13 cellular contexts compared by ENCODE assay signal in the genomic region with DNA sequence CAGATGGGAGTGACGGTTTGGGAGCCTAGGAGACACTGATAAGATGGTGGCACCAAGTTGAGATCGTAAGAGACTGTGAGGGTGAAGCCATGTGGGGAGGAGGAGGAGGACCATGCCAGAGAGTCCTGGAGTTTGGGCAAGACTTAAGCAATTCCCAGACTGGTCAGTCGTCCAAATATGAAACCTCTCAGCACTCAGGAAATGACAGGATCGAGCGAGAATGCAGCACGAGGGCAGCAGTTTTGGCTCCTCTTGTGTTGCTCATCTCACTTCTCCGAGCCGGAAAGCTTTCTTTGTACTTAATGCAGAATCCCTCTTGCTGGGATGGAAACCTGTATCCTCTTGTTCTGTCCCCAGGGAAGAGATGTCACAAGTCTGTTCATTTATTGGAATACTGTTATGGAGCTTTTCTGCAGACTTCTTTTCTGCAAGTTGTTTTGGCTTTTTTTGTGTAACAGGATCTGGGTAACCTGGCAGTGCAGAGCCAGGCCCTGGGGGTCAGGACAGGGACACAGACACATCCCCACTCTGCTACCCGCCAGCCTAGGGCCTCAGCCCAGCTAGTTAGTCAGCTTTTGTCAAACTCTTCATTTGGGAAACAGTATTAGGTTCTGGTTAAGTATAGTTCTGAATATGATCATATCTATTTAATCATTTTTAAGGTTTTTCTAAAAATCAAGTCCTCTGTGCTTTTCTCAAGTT. TPM values are rescaled to one million over a fixed set of nuclear protein-coding genes. Genes with fewer than 3 reads are reported as not detected.
DNase-seq lines count a peak whose midpoint lies in the region; ATAC-seq, FAIRE-seq and TF ChIP-seq lines count a peak whose summit lies in the region.
"Had no signal": no experiment of that assay in that cellular context is flagged by ENCODE, and none has a peak within 500 bp of the region (broad histone marks: within the 10 kb centered on the region; RNA-seq: fewer than 3 reads in every experiment).

No MANE protein-coding gene starts in this region.

- 23% methylated on average over 9 of the region's 9 CpGs for WGBS in SK-N-SH (ENCODE audit: low lambda C conversion rate)

- H3K27me3 Mint-ChIP-seq in activated CD4-positive, alpha-beta memory T cell treated with anti-CD3 and anti-CD28 coated beads for 36 hours = peaks cover 13% of the 10 kb centered on the region

- no peak overlapping the region for H3K4me3 Mint-ChIP-seq in activated CD4-positive, alpha-beta memory T cell treated with anti-CD3 and anti-CD28 coated beads for 36 hours

- no peak for TF ChIP-seq EP300 in SK-N-SH (IDR thresholded peaks at IDR 0.05; ENCODE audit: borderline replicate concordance in 1 of 2, low read depth in 1 of 2, low read length in 1 of 2)

- H3K9ac ChIP-seq in SK-N-SH (no peak overlapping the region), skeletal muscle satellite cell (ENCODE audit: low read depth, low read length) (peak overlapping the region; percentile 51)

- H3K4me3 ChIP-seq in SK-N-SH (ENCODE audit: low read depth in 2 of 2, low read length in 1 of 2) (no peak overlapping the region), skeletal muscle satellite cell (ENCODE audit: low read length) (peak overlapping the region; percentile 33)

- TF ChIP-seq CTCF in SK-N-SH (IDR thresholded peaks at IDR 0.05) = no peak

- H3K79me2 ChIP-seq in SK-N-SH (ENCODE audit: insufficient read depth) = no peaks in the 10 kb centered on the region

- H3K27ac Mint-ChIP-seq in activated CD4-positive, alpha-beta memory T cell treated with anti-CD3 and anti-CD28 coated beads for 36 hours = no peak overlapping the region

- POLR2A ChIA-PET in SK-N-SH (lab: Yijun Ruan, JAX) = no interaction called here
- POLR2A ChIA-PET in activated CD4-positive, alpha-beta memory T cell treated with anti-CD3 and anti-CD28 coated beads for 36 hours (lab: Charles Lee) = no interaction called here

- no peaks in the 10 kb centered on the region for H3K36me3 ChIP-seq in SK-N-SH (replicated peaks in 1 of 2; ENCODE audit: control insufficient read depth in 1 of 2, insufficient read depth in 2 of 2, low read length in 1 of 2)
- H3K36me3 ChIP-seq in skeletal muscle satellite cell (ENCODE audit: insufficient read depth, low read length) = no peaks in the 10 kb centered on the region

- H2AFZ ChIP-seq in SK-N-SH (ENCODE audit: low read depth) = peak overlapping the region; percentile 29; the same call in 1 of the 2 replicates

- H3K4me1 ChIP-seq in SK-N-SH (ENCODE audit: control insufficient read depth in 1 of 2, insufficient read depth in 2 of 2, low read depth in 1 of 2, low read length in 1 of 2) (no peaks in the 10 kb centered on the region), skeletal muscle satellite cell (ENCODE audit: control insufficient read depth, insufficient read depth, low read length) (peaks cover 15% of the 10 kb centered on the region)

- H3K9me3 ChIP-seq in SK-N-SH (no peaks in the 10 kb centered on the region), skeletal muscle satellite cell (replicated peaks; ENCODE audit: low read length) (no peaks in the 10 kb centered on the region)

- H4K20me1 ChIP-seq in SK-N-SH (ENCODE audit: insufficient read depth) = no peaks in the 10 kb centered on the region

- H3K9me2 ChIP-seq in SK-N-SH = no peaks in the 10 kb centered on the region

- H3K4me2 ChIP-seq in SK-N-SH = peak overlapping the region; percentile 37; the same call in 1 of the 2 replicates
- peak overlapping the region; percentile 68 for H3K4me2 ChIP-seq in skeletal muscle satellite cell (ENCODE audit: low read length)

- TF ChIP-seq RAD21 in SK-N-SH (IDR thresholded peaks at IDR 0.05; ENCODE audit: low read length) = no peak

- FAIRE-seq in GM19239 (lab: Jason Lieb, UNC) = no peak

- CTCF ChIA-PET in SK-N-SH (lab: Yijun Ruan, JAX) = interaction anchor here (1.0 to 1.8 kb wide), 6 partner anchors 11 to 517 kb away, joined by 3 to 8 read pairs (median 5); no protein-coding TSS in a partner anchor
- CTCF ChIA-PET in activated CD4-positive, alpha-beta memory T cell treated with anti-CD3 and anti-CD28 coated beads for 36 hours (lab: Charles Lee) = no interaction called here

- no peak for ATAC-seq in GM21723 (IDR thresholded peaks at IDR 0.05; ENCODE audit: unreplicated experiment)

- no peaks in the 10 kb centered on the region for H3K9me3 Mint-ChIP-seq in activated CD4-positive, alpha-beta memory T cell treated with anti-CD3 and anti-CD28 coated beads for 36 hours

- no peaks in the 10 kb centered on the region for H3K36me3 Mint-ChIP-seq in activated CD4-positive, alpha-beta memory T cell treated with anti-CD3 and anti-CD28 coated beads for 36 hours

- no peaks in the 10 kb centered on the region for H3K4me1 Mint-ChIP-seq in activated CD4-positive, alpha-beta memory T cell treated with anti-CD3 and anti-CD28 coated beads for 36 hours (ENCODE audit: low read depth)

- H3K27ac ChIP-seq in SK-N-SH (ENCODE audit: low read depth in 2 of 2, low read length in 1 of 2) = peak overlapping the region in 1 of 2 experiments; percentile 38; a peak in 2 of 4 replicates

- intact Hi-C loops in activated CD4-positive, alpha-beta memory T cell treated with anti-CD3 and anti-CD28 coated beads for 36 hours (cut with micrococcal nuclease) = no loop called here

- peak; percentile 92 for DNase-seq in GM04504 (ENCODE audit: low read depth)
- no peak for DNase-seq in SK-N-SH
- peak; percentile 63 for DNase-seq in fibroblast of the conjunctiva (ENCODE audit: low read depth)
- DNase-seq in NCI-H1694 (lab: John Stamatoyannopoulos, UW) = no peak
- DNase-seq in GM19239 (ENCODE audit: insufficient read length, low spot score) = no peak
- DNase-seq in activated CD4-positive, alpha-beta memory T cell treated with anti-CD3 and anti-CD28 coated beads for 36 hours = no peak
- DNase-seq: activated CD4-positive, alpha-beta T cell treated with anti-CD3 and anti-CD28 coated beads, Interleukin-2, amount 50 U/mL, for 1 hour; activated gamma-delta T cell treated with Interleukin-2 at 50 U/mL for 16 hours; NCI-H1092 treated with DMSO at 0.1 percent for 48 hours; NCI-H82; T-helper 1 cell had no signal

- no peaks in the 10 kb centered on the region; the same call in 1 of the 2 replicates for H3K27me3 ChIP-seq in SK-N-SH (ENCODE audit: insufficient read depth)
- no peaks in the 10 kb centered on the region for H3K27me3 ChIP-seq in skeletal muscle satellite cell (ENCODE audit: control insufficient read depth, insufficient read depth, low read length)

- H3F3A ChIP-seq in SK-N-SH (replicated peaks; ENCODE audit: insufficient read depth) = no peaks in the 10 kb centered on the region

TF ChIP-seq in SK-N-SH, 30 proteins besides CTCF, POLR2A, EP300 and RAD21:
- TF ChIP-seq, protein P1, sequence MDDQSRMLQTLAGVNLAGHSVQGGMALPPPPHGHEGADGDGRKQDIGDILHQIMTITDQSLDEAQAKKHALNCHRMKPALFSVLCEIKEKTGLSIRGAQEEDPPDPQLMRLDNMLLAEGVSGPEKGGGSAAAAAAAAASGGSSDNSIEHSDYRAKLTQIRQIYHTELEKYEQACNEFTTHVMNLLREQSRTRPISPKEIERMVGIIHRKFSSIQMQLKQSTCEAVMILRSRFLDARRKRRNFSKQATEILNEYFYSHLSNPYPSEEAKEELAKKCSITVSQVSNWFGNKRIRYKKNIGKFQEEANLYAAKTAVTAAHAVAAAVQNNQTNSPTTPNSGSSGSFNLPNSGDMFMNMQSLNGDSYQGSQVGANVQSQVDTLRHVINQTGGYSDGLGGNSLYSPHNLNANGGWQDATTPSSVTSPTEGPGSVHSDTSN (IDR thresholded peaks at IDR 0.05) = no peak
- no peak for TF ChIP-seq NFIC (IDR thresholded peaks at IDR 0.05; ENCODE audit: borderline replicate concordance)
- no peak for TF ChIP-seq SIN3A (IDR thresholded peaks at IDR 0.05; ENCODE audit: borderline replicate concordance, low read depth, low read length)
- TF ChIP-seq FOSL2 (IDR thresholded peaks at IDR 0.05; ENCODE audit: borderline replicate concordance, low read depth) = no peak
- TF ChIP-seq, protein P2, sequence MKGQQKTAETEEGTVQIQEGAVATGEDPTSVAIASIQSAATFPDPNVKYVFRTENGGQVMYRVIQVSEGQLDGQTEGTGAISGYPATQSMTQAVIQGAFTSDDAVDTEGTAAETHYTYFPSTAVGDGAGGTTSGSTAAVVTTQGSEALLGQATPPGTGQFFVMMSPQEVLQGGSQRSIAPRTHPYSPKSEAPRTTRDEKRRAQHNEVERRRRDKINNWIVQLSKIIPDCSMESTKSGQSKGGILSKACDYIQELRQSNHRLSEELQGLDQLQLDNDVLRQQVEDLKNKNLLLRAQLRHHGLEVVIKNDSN (IDR thresholded peaks at IDR 0.05; ENCODE audit: borderline replicate concordance, low read depth) = no peak
- no peak for TF ChIP-seq POLR2AphosphoS5 (IDR thresholded peaks at IDR 0.05; ENCODE audit: low read depth, low read length)
- no peak for TF ChIP-seq TAF1 (IDR thresholded peaks at IDR 0.05; ENCODE audit: borderline replicate concordance, low read depth, low read length)
- TF ChIP-seq EZH2phosphoT487 (IDR thresholded peaks at IDR 0.05; ENCODE audit: borderline replicate concordance, low read depth) = no peak

RNA-seq across cellular contexts. Expression of a gene that starts 34.3 kb away (rescaled TPM):
- polyA plus RNA-seq in SK-N-SH (2012; rRNA removed) = not detected in 2 replicates
- not detected in 2 replicates for polyA plus RNA-seq in SK-N-SH (2012; cell fraction: cytosol; rRNA removed)
- not detected in 2 replicates for polyA plus RNA-seq in SK-N-SH (2012; cell fraction: nucleus; rRNA removed)
- total RNA-seq in skeletal muscle satellite cell (2012; rRNA removed) = under 0.01 and 0.22 TPM in 2 replicates
- not detected for total RNA-seq in activated CD4-positive, alpha-beta memory T cell treated with anti-CD3 and anti-CD28 coated beads for 36 hours

Comparison
In these comparisons a context has a peak if more than half of its experiments do, and no peak if none do; other contexts are left out.
1. DNase-seq: peak in GM04504 (single experiment) and fibroblast of the conjunctiva (single experiment); none in SK-N-SH (single experiment), NCI-H1694 (single experiment), GM19239 (single experiment) and activated CD4-positive, alpha-beta memory T cell treated with anti-CD3 and anti-CD28 coated beads for 36 hours (single experiment).